17 cellular contexts compared by ENCODE assay signal in the genomic region with DNA sequence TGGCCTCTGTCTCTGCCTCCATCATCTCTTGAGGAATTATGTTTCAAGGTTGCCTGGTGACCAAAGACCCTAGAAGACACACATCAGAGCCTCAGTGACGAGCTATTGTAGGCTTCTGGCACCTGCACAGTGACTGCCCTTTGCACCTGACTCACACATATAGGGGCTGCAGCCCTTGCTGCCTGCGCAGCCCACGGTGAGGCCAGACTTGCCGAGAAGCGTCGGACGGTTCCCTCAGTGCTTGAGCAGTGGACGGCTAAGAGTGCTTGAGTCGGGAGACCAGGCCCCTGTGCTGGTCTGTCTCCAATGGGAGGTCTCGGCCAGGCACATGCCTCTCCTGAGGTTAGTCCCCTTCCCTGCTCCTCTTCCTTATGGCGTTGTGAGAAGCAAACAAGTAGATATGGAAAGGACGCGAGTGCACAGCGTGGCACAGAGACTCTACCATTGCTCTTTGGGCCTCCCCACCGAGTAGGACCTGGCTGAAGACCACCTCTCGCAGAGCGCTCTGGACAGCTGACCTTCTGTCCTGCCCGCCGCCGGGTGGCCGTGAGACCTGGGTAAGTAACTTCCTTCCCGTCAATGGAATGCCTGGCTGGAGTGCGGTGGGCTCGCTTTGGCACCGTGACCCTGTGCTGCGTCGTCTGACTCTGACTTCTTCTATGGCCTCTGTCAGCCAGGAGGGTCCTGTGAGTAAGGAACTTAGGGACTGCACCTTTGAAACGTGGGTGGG. TPM values are rescaled to one million over a fixed set of nuclear protein-coding genes. Genes with fewer than 3 reads are reported as not detected.
A peak's percentile ranks its signal among the peaks of the same experiment; 100 is the strongest.
DNase-seq lines count a peak whose midpoint lies in the region; ATAC-seq, FAIRE-seq and TF ChIP-seq lines count a peak whose summit lies in the region.
"Had no signal": no experiment of that assay in that cellular context is flagged by ENCODE, and none has a peak within 500 bp of the region (broad histone marks: within the 10 kb centered on the region; RNA-seq: fewer than 3 reads in every experiment).

No MANE protein-coding gene starts in this region.

- ATAC-seq in T-helper 17 cell (no peak), sciatic nerve (no peak)
- ATAC-seq: PC-3 had no signal

- no peak for FAIRE-seq in kidney (lab: Jason Lieb, UNC)
- FAIRE-seq: HTR-8/SVneo had no signal

- H3K36me3 ChIP-seq in kidney (ENCODE audit: control insufficient read depth in 1 of 2, insufficient read depth in 2 of 2, low read length in 2 of 2) (no peaks in the 10 kb centered on the region), MG63 (no peaks in the 10 kb centered on the region)
- H3K36me3 ChIP-seq: HAP-1 had no signal

- peak overlapping the region; percentile 34 for H3K27ac Mint-ChIP-seq in T-helper 17 cell

- no peaks in the 10 kb centered on the region for H3K27me3 ChIP-seq in MG63

- H3K9me3 ChIP-seq in T-helper 17 cell (ENCODE audit: control insufficient read depth, low read length, poor library complexity, severe bottlenecking) (no peaks in the 10 kb centered on the region), kidney (ENCODE audit: control insufficient read depth in 1 of 2, low read length in 2 of 2) (no peaks in the 10 kb centered on the region), MG63 (no peaks in the 10 kb centered on the region)
- H3K9me3 ChIP-seq: HAP-1 had no signal

- no peak overlapping the region for H3K4me3 ChIP-seq in kidney (ENCODE audit: low read length in 2 of 2)
- no peak overlapping the region for H3K4me3 ChIP-seq in lower leg skin (ENCODE audit: low read depth, poor library complexity, severe bottlenecking)
- no peak overlapping the region for H3K4me3 ChIP-seq in MG63
- H3K4me3 ChIP-seq: HAP-1, SK-N-MC had no signal

- WGBS in lower leg skin, 2 donors = 90 to 93% methylated on average over 19 to 26 of the region's 28 CpGs

- H3K4me1 ChIP-seq in kidney (ENCODE audit: control insufficient read depth in 1 of 2, insufficient read depth in 1 of 2, low read depth in 1 of 2, low read length in 2 of 2) = peaks cover 13 to 23% of the 10 kb centered on the region in 2 donors
- H3K4me1 ChIP-seq: HAP-1 had no signal

- H3K27ac ChIP-seq in kidney (ENCODE audit: low read depth in 2 of 2, low read length in 2 of 2) = no peak overlapping the region
- H3K27ac ChIP-seq: SK-N-MC had no signal

- peaks cover 11% of the 10 kb centered on the region for H3K4me1 Mint-ChIP-seq in T-helper 17 cell

- no peak for TF ChIP-seq POLR2A in lower leg skin (IDR thresholded peaks at IDR 0.05)

- no peak overlapping the region for H3K9ac ChIP-seq in kidney (ENCODE audit: low read length in 2 of 2)

- no peak for TF ChIP-seq CTCF in kidney (IDR thresholded peaks at IDR 0.05; ENCODE audit: borderline replicate concordance, extremely low read depth, insufficient read depth)
- TF ChIP-seq CTCF in lower leg skin (IDR thresholded peaks at IDR 0.05) = no peak

- H3K36me3 Mint-ChIP-seq in T-helper 17 cell (ENCODE audit: low read depth) = no peaks in the 10 kb centered on the region

- DNase-seq in D341Med (ENCODE audit: low spot score) (peak; percentile 14), T-helper 17 cell (no peak), kidney (peak; percentile 71), sciatic nerve (ENCODE audit: low spot score) (peak; percentile 48), lower leg skin (ENCODE audit: low spot score in 2 of 2) (no peak), MG63 (no peak), NCI-H1417 treated with DMSO at 0.1 percent for 48 hours (lab: John Stamatoyannopoulos, UW) (no peak)
- DNase-seq: NCI-H1048, NCI-H1694, NCI-H446, NCI-H748 treated with DMSO at 0.1 percent for 48 hours, PC-3 had no signal

- no peaks in the 10 kb centered on the region for H3K27me3 Mint-ChIP-seq in T-helper 17 cell

- intact Hi-C loops in kidney (cut with DNase I) (no loop called here), sciatic nerve (cut with DNase I) (no loop called here), lower leg skin (cut with DNase I; ENCODE audit: low total_unique reads) (no loop called here)

- peak overlapping the region; percentile 67 for H3K4me3 Mint-ChIP-seq in T-helper 17 cell

RNA-seq across cellular contexts. Expression of gene ZNF775, which starts 33.6 kb away (rescaled TPM):
- total RNA-seq in T-helper 17 cell (1 to 10 TPM; 1.4 to 2.1 TPM), kidney (3.7 TPM), sciatic nerve (11.1 TPM), lower leg skin (1 to 10 TPM; 1.4 to 3.8 (median 2.4) TPM)
- polyA plus RNA-seq in kidney (ENCODE audit: insufficient read depth, low read depth, low replicate concordance) = 5.2 TPM
- total RNA-seq in MG63 (2014; rRNA removed; shearing (Covaris generic); ENCODE audit: low replicate concordance) = 4.0 and 13.9 TPM in 2 replicates

RNA-seq across cellular contexts. Expression of gene GIMAP8, which starts 37.7 kb away (rescaled TPM):
- total RNA-seq in T-helper 17 cell (10 to 100 TPM in 1 of 2 donors, 1 to 10 TPM in 1; 8.1 to 12.0 TPM), kidney (24.3 TPM), sciatic nerve (22.4 TPM), lower leg skin (10 to 100 TPM in 1 of 4 donors, 1 to 10 TPM in 3; 2.3 to 10.7 (median 3.4) TPM)
- polyA plus RNA-seq in kidney (ENCODE audit: insufficient read depth, low read depth, low replicate concordance) = 10.2 TPM
- total RNA-seq in MG63 (2014; rRNA removed; shearing (Covaris generic); ENCODE audit: low replicate concordance) = not detected in 2 replicates
- total RNA-seq: PC-3 had no signal
- polyA plus RNA-seq: AG04450, BJ had no signal

RNA-seq across cellular contexts. Expression of gene REPIN1, which starts 44.1 kb away (rescaled TPM):
- 10 to 100 TPM; 43.0 to 49.8 TPM for total RNA-seq in T-helper 17 cell
- total RNA-seq in kidney = 95.8 TPM
- polyA plus RNA-seq in kidney (ENCODE audit: insufficient read depth, low read depth, low replicate concordance) = 53.7 TPM
- total RNA-seq in sciatic nerve = 54.0 TPM
- total RNA-seq in lower leg skin = 10 to 100 TPM; 47.8 to 71.4 (median 63.9) TPM
- total RNA-seq in MG63 (2014; rRNA removed; shearing (Covaris generic); ENCODE audit: low replicate concordance) = 43.6 and 64.7 TPM in 2 replicates

Comparison
In these comparisons a context has a peak if more than half of its experiments do, and no peak if none do; other contexts are left out.
1. DNase-seq: peak in D341Med (single experiment), kidney (single experiment) and sciatic nerve (single experiment); none in T-helper 17 cell (0 of 3), lower leg skin (0 of 2), MG63 (single experiment) and NCI-H1417 treated with DMSO at 0.1 percent for 48 hours (single experiment).